ENCODE assay signal across 25 cellular contexts in genomic region chr12:267581-268482, GRCh38. TPM values are rescaled to one million over a fixed set of nuclear protein-coding genes. Genes with fewer than 3 reads are reported as not detected.
A peak's percentile ranks its signal among the peaks of the same experiment; 100 is the strongest.
DNase-seq lines count a peak whose midpoint lies in the region; ATAC-seq, FAIRE-seq and TF ChIP-seq lines count a peak whose summit lies in the region.
"Had no signal": no experiment of that assay in that cellular context is flagged by ENCODE, and none has a peak within 500 bp of the region (broad histone marks: within the 10 kb centered on the region; RNA-seq: fewer than 3 reads in every experiment).

No MANE protein-coding gene starts in this region.

- H3K9me3 Mint-ChIP-seq in stimulated activated memory B cell treated with anti-CD40 and anti-IgM and Interleukin-4, amounts not matched to agents 10 μg/mL and 1 μg/mL and 100 μg/mL, for 72 hours: no peaks in the 10 kb centered on the region
- no peaks in the 10 kb centered on the region for H3K9me3 Mint-ChIP-seq in activated naive CD4-positive, alpha-beta T cell treated with anti-CD3 and anti-CD28 coated beads, Interleukin-2, amount 50 U/mL, for 72 hours
- H3K9me3 Mint-ChIP-seq: activated T-helper 1 cell treated with anti-CD3 and anti-CD28 coated beads, Interleukin-12 subunit alpha, Interleukin-12 subunit beta, Interleukin-2, Interleukin-4 antibody, amounts not matched to agents 30 ng/mL and 10 ng/mL and 1 ng/mL, durations not matched to agents 14 hours and 24 hours and 36 hours had no signal

- no peaks in the 10 kb centered on the region for H3K36me3 Mint-ChIP-seq in stimulated activated memory B cell treated with anti-CD40 and anti-IgM and Interleukin-4, amounts not matched to agents 10 μg/mL and 1 μg/mL and 100 μg/mL, for 72 hours
- no peaks in the 10 kb centered on the region for H3K36me3 Mint-ChIP-seq in activated naive CD4-positive, alpha-beta T cell treated with anti-CD3 and anti-CD28 coated beads, Interleukin-2, amount 50 U/mL, for 72 hours
- H3K36me3 Mint-ChIP-seq: activated naive CD8-positive, alpha-beta T cell had no signal

- peaks cover 0 to 12% of the 10 kb centered on the region in 2 experiments; a peak in 1 of 4 replicates for H3K4me1 ChIP-seq in SK-N-SH (ENCODE audit: control insufficient read depth in 1 of 2, insufficient read depth in 2 of 2, low read depth in 1 of 2, low read length in 1 of 2)
- H3K4me1 ChIP-seq: A549, BLaER1, Caco-2, foreskin keratinocyte, HAP-1, psoas muscle had no signal

- no peak overlapping the region for H3K27ac Mint-ChIP-seq in stimulated activated memory B cell treated with anti-CD40 and anti-IgM and Interleukin-4, amounts not matched to agents 10 μg/mL and 1 μg/mL and 100 μg/mL, for 72 hours
- no peak overlapping the region for H3K27ac Mint-ChIP-seq in activated naive CD4-positive, alpha-beta T cell treated with anti-CD3 and anti-CD28 coated beads, Interleukin-2, amount 50 U/mL, for 72 hours
- H3K27ac Mint-ChIP-seq: activated naive CD8-positive, alpha-beta T cell; activated T-helper 1 cell treated with anti-CD3 and anti-CD28 coated beads, Interleukin-12 subunit alpha, Interleukin-12 subunit beta, Interleukin-2, Interleukin-4 antibody, amounts not matched to agents 30 ng/mL and 10 ng/mL and 1 ng/mL, durations not matched to agents 14 hours and 24 hours and 36 hours had no signal

- no peaks in the 10 kb centered on the region for H3K79me2 ChIP-seq in SK-N-SH (ENCODE audit: insufficient read depth)

- H3K4me2 ChIP-seq in SK-N-SH: no peak overlapping the region
- H3K4me2 ChIP-seq: A549, BLaER1 had no signal

- H3K4me1 Mint-ChIP-seq in stimulated activated memory B cell treated with anti-CD40 and anti-IgM and Interleukin-4, amounts not matched to agents 10 μg/mL and 1 μg/mL and 100 μg/mL, for 72 hours: no peaks in the 10 kb centered on the region

- H3F3A ChIP-seq in SK-N-SH (replicated peaks; ENCODE audit: insufficient read depth): no peaks in the 10 kb centered on the region

- CTCF ChIA-PET in SK-N-SH (lab: Yijun Ruan, JAX): no interaction called here

- intact Hi-C loops in sciatic nerve (cut with DNase I): no loop called here

- H3K9ac ChIP-seq in SK-N-SH: no peak overlapping the region
- H3K9ac ChIP-seq: BLaER1 had no signal

- no peak for TF ChIP-seq CTCF in SK-N-SH (IDR thresholded peaks at IDR 0.05)

- no peaks in the 10 kb centered on the region for H4K20me1 ChIP-seq in SK-N-SH (ENCODE audit: insufficient read depth)
- H4K20me1 ChIP-seq: BLaER1 had no signal

- H3K4me3 ChIP-seq in SK-N-SH (ENCODE audit: low read depth in 2 of 2, low read length in 1 of 2): no peak overlapping the region
- H3K4me3 ChIP-seq: A549, BLaER1, HAP-1, psoas muscle had no signal

- H2AFZ ChIP-seq in SK-N-SH (ENCODE audit: low read depth): no peak overlapping the region

- H3K36me3 ChIP-seq in SK-N-SH (replicated peaks in 1 of 2; ENCODE audit: control insufficient read depth in 1 of 2, insufficient read depth in 2 of 2, low read length in 1 of 2): peaks cover 0 to 4% of the 10 kb centered on the region in 2 experiments
- H3K36me3 ChIP-seq: BLaER1, HAP-1 had no signal

- peak; percentile 27 for FAIRE-seq in islet of Langerhans (lab: Jason Lieb, UNC)
- FAIRE-seq: A549 had no signal

- no peak for TF ChIP-seq RAD21 in SK-N-SH (IDR thresholded peaks at IDR 0.05; ENCODE audit: low read length)

- ATAC-seq in SK-N-SH treated with all-trans-retinoic acid at 6 μM for 48 hours (peak; percentile 28; the same call in 2 of the 3 replicates), sciatic nerve (peak; percentile 56), GM18502 (IDR thresholded peaks at IDR 0.05; ENCODE audit: poor library complexity, unreplicated experiment) (no peak)
- no peak for ATAC-seq in stimulated activated memory B cell treated with anti-CD40 and anti-IgM and Interleukin-4, amounts not matched to agents 10 μg/mL and 1 μg/mL and 100 μg/mL, for 72 hours
- ATAC-seq in activated naive CD4-positive, alpha-beta T cell treated with anti-CD3 and anti-CD28 coated beads, Interleukin-2, amount 50 U/mL, for 72 hours: no peak
- ATAC-seq: A549, foreskin keratinocyte, psoas muscle had no signal

- POLR2A ChIA-PET in SK-N-SH (lab: Yijun Ruan, JAX): no interaction called here

- TF ChIP-seq EP300 in SK-N-SH (IDR thresholded peaks at IDR 0.05; ENCODE audit: borderline replicate concordance in 1 of 2, low read depth in 1 of 2, low read length in 1 of 2): no peak

- H3K27me3 Mint-ChIP-seq in stimulated activated memory B cell treated with anti-CD40 and anti-IgM and Interleukin-4, amounts not matched to agents 10 μg/mL and 1 μg/mL and 100 μg/mL, for 72 hours: peaks cover 8% of the 10 kb centered on the region
- H3K27me3 Mint-ChIP-seq: activated naive CD8-positive, alpha-beta T cell had no signal

- no peak for DNase-seq in SK-N-SH
- DNase-seq in cerebellar cortex (ENCODE audit: low spot score): peak; percentile 80
- DNase-seq in sciatic nerve (ENCODE audit: low spot score): no peak
- no peak for DNase-seq in activated naive CD4-positive, alpha-beta T cell treated with anti-CD3 and anti-CD28 coated beads, Interleukin-2, amount 50 U/mL, for 72 hours (ENCODE audit: low spot score in 2 of 2)
- DNase-seq: activated CD4-positive, alpha-beta T cell treated with anti-CD3 and anti-CD28 coated beads for 48 hours; Caco-2; DND-41; foreskin keratinocyte; NCI-H1092 treated with DMSO at 0.1 percent for 48 hours; NCI-H2029 treated with DMSO at 0.1 percent for 48 hours; NCI-H510A treated with DMSO at 0.1 percent for 48 hours; psoas muscle; stimulated activated CD4-positive, alpha-beta T cell treated with anti-CD3 and anti-CD28 coated beads, Interleukin-12 subunit alpha, Interleukin-12 subunit beta, amount 100 ng/mL, for 4 hours; substantia nigra had no signal

- H3K4me3 Mint-ChIP-seq in stimulated activated memory B cell treated with anti-CD40 and anti-IgM and Interleukin-4, amounts not matched to agents 10 μg/mL and 1 μg/mL and 100 μg/mL, for 72 hours: no peak overlapping the region
- H3K4me3 Mint-ChIP-seq: activated naive CD8-positive, alpha-beta T cell; activated T-helper 1 cell treated with anti-CD3 and anti-CD28 coated beads, Interleukin-12 subunit alpha, Interleukin-12 subunit beta, Interleukin-2, Interleukin-4 antibody, amounts not matched to agents 30 ng/mL and 10 ng/mL and 1 ng/mL, durations not matched to agents 14 hours and 24 hours and 36 hours had no signal

- H3K9me3 ChIP-seq in SK-N-SH: no peaks in the 10 kb centered on the region
- H3K9me3 ChIP-seq: A549, BLaER1, Caco-2, HAP-1, psoas muscle had no signal

- H3K9me2 ChIP-seq in SK-N-SH: no peaks in the 10 kb centered on the region

- no peak overlapping the region; a peak in 1 of 4 replicates for H3K27ac ChIP-seq in SK-N-SH (ENCODE audit: low read depth in 2 of 2, low read length in 1 of 2)
- H3K27ac ChIP-seq: A549, BLaER1, foreskin keratinocyte, psoas muscle had no signal

- 44% methylated on average over 14 of the region's 14 CpGs for WGBS in SK-N-SH (ENCODE audit: low lambda C conversion rate)

- no peaks in the 10 kb centered on the region for H3K27me3 ChIP-seq in SK-N-SH (ENCODE audit: insufficient read depth)
- H3K27me3 ChIP-seq: BLaER1 had no signal

TF ChIP-seq in SK-N-SH, 30 proteins besides CTCF, POLR2A, EP300 and RAD21:
- TF ChIP-seq FOSL2 (IDR thresholded peaks at IDR 0.05; ENCODE audit: borderline replicate concordance, low read depth) (no peak), MEF2A (IDR thresholded peaks at IDR 0.05; ENCODE audit: borderline replicate concordance, low read depth) (no peak), NFIC (IDR thresholded peaks at IDR 0.05; ENCODE audit: borderline replicate concordance) (no peak)

RNA-seq across cellular contexts. Expression of gene SLC6A13, which starts 5.2 kb away (rescaled TPM):
- 0.05 and 0.11 TPM in 2 replicates for polyA plus RNA-seq in SK-N-SH (2012; rRNA removed)
- 0.04 and 0.06 TPM in 2 replicates for polyA plus RNA-seq in SK-N-SH (2012; cell fraction: cytosol; rRNA removed)
- 0.77 and 1.5 TPM in 2 replicates for polyA plus RNA-seq in SK-N-SH (2012; cell fraction: nucleus; rRNA removed)
- total RNA-seq in sciatic nerve: 0.85 TPM
- not detected for total RNA-seq in activated naive CD4-positive, alpha-beta T cell treated with anti-CD3 and anti-CD28 coated beads, Interleukin-2, amount 50 U/mL, for 72 hours
- total RNA-seq: epithelial cell of proximal tubule, foreskin keratinocyte, kidney epithelial cell had no signal
- polyA plus RNA-seq: foreskin keratinocyte had no signal

RNA-seq across cellular contexts. Expression of gene SLC6A12, which starts 53.9 kb away (rescaled TPM):
- 0.02 and 0.06 TPM in 2 replicates for polyA plus RNA-seq in SK-N-SH (2012; rRNA removed)
- 0.08 and 0.14 TPM in 2 replicates for polyA plus RNA-seq in SK-N-SH (2012; cell fraction: cytosol; rRNA removed)
- polyA plus RNA-seq in SK-N-SH (2012; cell fraction: nucleus; rRNA removed): 0.21 and 0.42 TPM in 2 replicates
- total RNA-seq in sciatic nerve: 0.40 TPM
- not detected for total RNA-seq in activated naive CD4-positive, alpha-beta T cell treated with anti-CD3 and anti-CD28 coated beads, Interleukin-2, amount 50 U/mL, for 72 hours
- total RNA-seq: activated T-helper 1 cell treated with anti-CD3 and anti-CD28 coated beads, Interleukin-12 subunit alpha, Interleukin-12 subunit beta, Interleukin-2, Interleukin-4 antibody, amounts not matched to agents 30 ng/mL and 10 ng/mL and 1 ng/mL, durations not matched to agents 14 hours and 24 hours and 36 hours; epithelial cell of proximal tubule; foreskin keratinocyte; kidney epithelial cell had no signal
- polyA plus RNA-seq: foreskin keratinocyte had no signal

Comparison
In these comparisons a context has a peak if more than half of its experiments do, and no peak if none do; other contexts are left out.
1. ATAC-seq: peak in SK-N-SH treated with all-trans-retinoic acid at 6 μM for 48 hours (single experiment) and sciatic nerve (single experiment); none in GM18502 (single experiment), stimulated activated memory B cell treated with anti-CD40 and anti-IgM and Interleukin-4, amounts not matched to agents 10 μg/mL and 1 μg/mL and 100 μg/mL, for 72 hours (single experiment) and activated naive CD4-positive, alpha-beta T cell treated with anti-CD3 and anti-CD28 coated beads, Interleukin-2, amount 50 U/mL, for 72 hours (0 of 2).